19 cellular contexts compared by ENCODE assay signal in genomic region chr3:49628249-49628648, GRCh38. TPM values are rescaled to one million over a fixed set of nuclear protein-coding genes. Genes with fewer than 3 reads are reported as not detected.
DNase-seq lines count a peak whose midpoint lies in the region; ATAC-seq and TF ChIP-seq lines count a peak whose summit lies in the region.
"Had no signal": no experiment of that assay in that cellular context is flagged by ENCODE, and none has a peak within 500 bp of the region (broad histone marks: within the 10 kb centered on the region; RNA-seq: fewer than 3 reads in every experiment).

No MANE protein-coding gene starts in this region.

- no peak overlapping the region for H3K27ac Mint-ChIP-seq in neural progenitor cell
- H3K27ac Mint-ChIP-seq: B cell; CD4-positive, alpha-beta T cell; CD8-positive, alpha-beta T cell had no signal

- H3K4me3 Mint-ChIP-seq in neural progenitor cell = peak overlapping the region; percentile 25
- H3K4me3 Mint-ChIP-seq: B cell; CD4-positive, alpha-beta T cell; CD8-positive, alpha-beta T cell had no signal

- H3K79me2 ChIP-seq in SK-N-SH (ENCODE audit: insufficient read depth) (no peaks in the 10 kb centered on the region), neural progenitor cell (ENCODE audit: low read depth) (no peaks in the 10 kb centered on the region)

- no peaks in the 10 kb centered on the region for H4K20me1 ChIP-seq in SK-N-SH (ENCODE audit: insufficient read depth)
- H4K20me1 ChIP-seq in neural progenitor cell (ENCODE audit: low read depth) = no peaks in the 10 kb centered on the region
- H4K20me1 ChIP-seq: BLaER1 treated with 17β-estradiol and CSF1 and Interleukin-3, amounts not matched to agents 10 nM and 100 nM had no signal

- H3K9me3 ChIP-seq in SK-N-SH = no peaks in the 10 kb centered on the region
- H3K9me3 ChIP-seq in neural progenitor cell (ENCODE audit: low read depth) = no peaks in the 10 kb centered on the region
- peaks cover 0 to 9% (median 0%) of the 10 kb centered on the region in 4 donors for H3K9me3 ChIP-seq in tibial nerve

- H3K4me2 ChIP-seq in SK-N-SH = no peak overlapping the region
- no peak overlapping the region for H3K4me2 ChIP-seq in neural progenitor cell
- H3K4me2 ChIP-seq: A549; BLaER1 treated with 17β-estradiol and CSF1 and Interleukin-3, amounts not matched to agents 10 nM and 100 nM had no signal

- CTCF ChIA-PET in SK-N-SH (lab: Yijun Ruan, JAX) = interaction anchor here (0.6 to 2.9 kb wide), 3 partner anchors 22 to 89 kb away, joined by 3 to 15 read pairs (median 11); no protein-coding TSS in a partner anchor

- no peak overlapping the region for H3K4me3 ChIP-seq in SK-N-SH (ENCODE audit: low read depth in 2 of 2, low read length in 1 of 2)
- H3K4me3 ChIP-seq in neural progenitor cell = no peak overlapping the region
- no peak overlapping the region for H3K4me3 ChIP-seq in tibial nerve
- H3K4me3 ChIP-seq: A549; BLaER1 treated with 17β-estradiol and CSF1 and Interleukin-3, amounts not matched to agents 10 nM and 100 nM had no signal

- no peaks in the 10 kb centered on the region for H3K4me1 Mint-ChIP-seq in neural progenitor cell
- H3K4me1 Mint-ChIP-seq: B cell had no signal

- TF ChIP-seq RAD21 in SK-N-SH (IDR thresholded peaks at IDR 0.05; ENCODE audit: low read length) = no peak

- peaks cover 7% of the 10 kb centered on the region for H3K27me3 Mint-ChIP-seq in neural progenitor cell (ENCODE audit: insufficient read depth, low read depth)

- H3F3A ChIP-seq in SK-N-SH (replicated peaks; ENCODE audit: insufficient read depth) = no peaks in the 10 kb centered on the region
- no peaks in the 10 kb centered on the region for H3F3A ChIP-seq in neural progenitor cell (ENCODE audit: low read depth)

- no peak for TF ChIP-seq CTCF in SK-N-SH (IDR thresholded peaks at IDR 0.05)
- TF ChIP-seq CTCF in neural progenitor cell (IDR thresholded peaks at IDR 0.05) = no peak
- TF ChIP-seq CTCF in tibial nerve (IDR thresholded peaks at IDR 0.05) = no peak

- H3K9me2 ChIP-seq in SK-N-SH = no peaks in the 10 kb centered on the region

- H3K27me3 ChIP-seq in SK-N-SH (ENCODE audit: insufficient read depth) (0 out of 2 replicates have a peak, but pooled peaks cover under 1% of the 10 kb centered on the region), neural progenitor cell (no peaks in the 10 kb centered on the region), tibial nerve (no peaks in the 10 kb centered on the region)
- H3K27me3 ChIP-seq: BLaER1 treated with 17β-estradiol and CSF1 and Interleukin-3, amounts not matched to agents 10 nM and 100 nM had no signal

- ATAC-seq in SK-N-SH treated with all-trans-retinoic acid at 6 μM for 48 hours (no peak; the same call in 2 of the 3 replicates), HG02938 (IDR thresholded peaks at IDR 0.05; ENCODE audit: unreplicated experiment) (no peak)
- ATAC-seq: A549; CD8-positive, alpha-beta T cell had no signal

- H3K36me3 ChIP-seq in SK-N-SH (replicated peaks in 1 of 2; ENCODE audit: control insufficient read depth in 1 of 2, insufficient read depth in 2 of 2, low read length in 1 of 2) = no peaks in the 10 kb centered on the region
- H3K36me3 ChIP-seq in neural progenitor cell = no peaks in the 10 kb centered on the region
- peaks cover 0 to 13% (median 0%) of the 10 kb centered on the region in 3 donors for H3K36me3 ChIP-seq in tibial nerve
- H3K36me3 ChIP-seq: BLaER1 treated with 17β-estradiol and CSF1 and Interleukin-3, amounts not matched to agents 10 nM and 100 nM had no signal

- H2AFZ ChIP-seq in SK-N-SH (ENCODE audit: low read depth) = no peak overlapping the region
- no peak overlapping the region for H2AFZ ChIP-seq in neural progenitor cell (replicated peaks)

- 41% methylated on average over 2 of the region's 2 CpGs for WGBS in SK-N-SH (ENCODE audit: low lambda C conversion rate)
- WGBS in tibial nerve, 2 donors = 88 to 96% methylated on average over 2 of the region's 2 CpGs

- peaks cover 21% of the 10 kb centered on the region for H3K36me3 Mint-ChIP-seq in neural progenitor cell
- H3K36me3 Mint-ChIP-seq: CD8-positive, alpha-beta T cell had no signal

- H3K4me1 ChIP-seq in SK-N-SH (ENCODE audit: control insufficient read depth in 1 of 2, insufficient read depth in 2 of 2, low read depth in 1 of 2, low read length in 1 of 2) (peaks cover 0 to 35% of the 10 kb centered on the region in 2 experiments; a peak in 1 of 4 replicates), neural progenitor cell (no peaks in the 10 kb centered on the region), tibial nerve (no peaks in the 10 kb centered on the region)
- H3K4me1 ChIP-seq: A549, Caco-2 had no signal

- POLR2A ChIA-PET in SK-N-SH (lab: Yijun Ruan, JAX) = interaction anchor here (1.2 kb wide), 1 partner anchor 89 kb away, joined by 3 read pairs; no protein-coding TSS in a partner anchor

- no peak for TF ChIP-seq POLR2A in tibial nerve (IDR thresholded peaks at IDR 0.05)

- peak; percentile 64 for DNase-seq in SK-N-SH
- no peak for DNase-seq in neural progenitor cell (ENCODE audit: low spot score)
- no peak for DNase-seq in NCI-H2227 treated with DMSO at 0.1 percent for 48 hours (lab: John Stamatoyannopoulos, UW)
- DNase-seq in tibial nerve (ENCODE audit: low spot score in 2 of 2) = no peak
- DNase-seq: AML-193; Caco-2; Calu3; CD4-positive, alpha-beta T cell; CD8-positive, alpha-beta T cell; DMS79 treated with DMSO at 0.1 percent for 48 hours; GF-D8 had no signal

- no peak overlapping the region for H3K9ac ChIP-seq in SK-N-SH
- H3K9ac ChIP-seq in neural progenitor cell = no peak overlapping the region
- H3K9ac ChIP-seq: BLaER1 treated with 17β-estradiol and CSF1 and Interleukin-3, amounts not matched to agents 10 nM and 100 nM had no signal

- H3K9me3 Mint-ChIP-seq in neural progenitor cell = peaks cover 17% of the 10 kb centered on the region
- H3K9me3 Mint-ChIP-seq: CD4-positive, alpha-beta T cell; CD8-positive, alpha-beta T cell had no signal

- TF ChIP-seq EP300 in SK-N-SH (IDR thresholded peaks at IDR 0.05; ENCODE audit: borderline replicate concordance in 1 of 2, low read depth in 1 of 2, low read length in 1 of 2) = peak in 1 of 2 experiments; percentile 42; a peak in 1 of 4 replicates
- TF ChIP-seq EP300 in tibial nerve (IDR thresholded peaks at IDR 0.05) = no peak

- H3K27ac ChIP-seq in SK-N-SH (ENCODE audit: low read depth in 2 of 2, low read length in 1 of 2) (peak overlapping the region in 1 of 2 experiments; percentile 78; a peak in 2 of 4 replicates), neural progenitor cell (no peak overlapping the region), temporal lobe (ENCODE audit: low read depth, low read length) (peak overlapping the region; percentile 57), tibial nerve (no peak overlapping the region)
- H3K27ac ChIP-seq: 22Rv1; A549; BLaER1 treated with 17β-estradiol and CSF1 and Interleukin-3, amounts not matched to agents 10 nM and 100 nM; C4-2B had no signal

TF ChIP-seq in SK-N-SH, 30 proteins besides CTCF, POLR2A, EP300 and RAD21 (continues in another document):
- TF ChIP-seq POLR2AphosphoS5 (IDR thresholded peaks at IDR 0.05; ENCODE audit: low read depth, low read length) = no peak
- no peak for TF ChIP-seq YY1 (IDR thresholded peaks at IDR 0.05; ENCODE audit: low read depth)
- no peak for TF ChIP-seq NRF1 (IDR thresholded peaks at IDR 0.05; ENCODE audit: low read depth, low read length)
- 0 out of 2 replicates have a peak, but pooled peaks have one; percentile 36 for TF ChIP-seq FOXJ3 (CRISPR knock-in tag; IDR thresholded peaks at IDR 0.05)
- no peak for TF ChIP-seq EZH2phosphoT487 (IDR thresholded peaks at IDR 0.05; ENCODE audit: borderline replicate concordance, low read depth)
- TF ChIP-seq RXRA (IDR thresholded peaks at IDR 0.05; ENCODE audit: borderline replicate concordance, low read depth) = no peak
- no peak for TF ChIP-seq MEF2A (IDR thresholded peaks at IDR 0.05; ENCODE audit: borderline replicate concordance, low read depth)
- TF ChIP-seq TEAD4 (IDR thresholded peaks at IDR 0.05; ENCODE audit: borderline replicate concordance, insufficient read depth) = no peak

TF ChIP-seq in SK-N-SH treated with all-trans-retinoic acid at 6 μM for 48 hours, 23 proteins besides CTCF, POLR2A, EP300 and RAD21 (continues in another document):
- TF ChIP-seq ESRRG (CRISPR knock-in tag; IDR thresholded peaks at IDR 0.05) = no peak
- no peak for TF ChIP-seq ZNF565 (CRISPR knock-in tag; conservative IDR thresholded peaks at IDR 0.05; ENCODE audit: low read depth)
- no peak for TF ChIP-seq POU6F1 (CRISPR knock-in tag; IDR thresholded peaks at IDR 0.05; ENCODE audit: borderline replicate concordance, low read depth)
- TF ChIP-seq ARNTL (CRISPR knock-in tag; IDR thresholded peaks at IDR 0.05; ENCODE audit: borderline replicate concordance, low read depth) = no peak
- no peak for TF ChIP-seq CSDC2 (CRISPR knock-in tag; IDR thresholded peaks at IDR 0.05)
- TF ChIP-seq ZNF8 (CRISPR knock-in tag; IDR thresholded peaks at IDR 0.05) = no peak
- no peak for TF ChIP-seq BACH2 (CRISPR knock-in tag; IDR thresholded peaks at IDR 0.05; ENCODE audit: borderline replicate concordance)

RNA-seq across cellular contexts. Expression of gene APEH, which starts 45.9 kb away (rescaled TPM):
- polyA plus RNA-seq in SK-N-SH (2012; rRNA removed) = 112 and 122 TPM in 2 replicates
- 61.5 and 82.7 TPM in 2 replicates for polyA plus RNA-seq in SK-N-SH (2012; cell fraction: cytosol; rRNA removed)
- 196 and 200 TPM in 2 replicates for polyA plus RNA-seq in SK-N-SH (2012; cell fraction: nucleus; rRNA removed)
- total RNA-seq in neural progenitor cell (ENCODE audit: low replicate concordance) (132 and 160 TPM in 2 replicates), temporal lobe (47.0 TPM), tibial nerve (10 to 100 TPM; 64.0 to 77.7 (median 65.8) TPM)
